In the genomic region with DNA sequence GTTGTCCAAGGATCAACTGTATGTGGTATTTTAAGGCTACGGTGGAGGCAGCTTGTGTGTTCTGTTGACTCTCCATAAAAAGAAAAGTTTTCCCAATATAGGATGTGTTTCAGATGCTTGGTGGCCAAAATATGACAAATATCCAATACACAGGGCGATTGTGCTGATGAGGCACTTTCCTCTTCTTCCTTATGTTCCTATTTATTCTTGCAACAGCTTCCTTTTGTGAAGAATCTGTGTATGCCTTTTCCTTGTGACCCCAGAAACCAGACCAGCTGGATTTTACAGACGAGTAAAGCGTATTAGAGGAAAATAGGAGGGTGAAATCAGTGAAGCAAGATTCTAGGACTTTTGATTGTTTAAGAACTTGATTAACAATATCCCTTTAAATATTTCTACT, we compare ENCODE assay signal across 34 cellular contexts.
"Had no signal": no experiment of that assay in that cellular context is flagged by ENCODE, and none has a peak within 500 bp of the region (broad histone marks: within the 10 kb centered on the region; RNA-seq: fewer than 3 reads in every experiment).

No MANE protein-coding gene starts in this region.

- H3K4me1 ChIP-seq: body of pancreas, breast epithelium had no signal

- H3K36me3 ChIP-seq: adrenal gland, brain microvascular endothelial cell, breast epithelium had no signal

- DNase-seq: activated B cell treated with CpG ODN at 0.5 μM for 24 hours; activated CD4-positive, alpha-beta memory T cell treated with anti-CD3 and anti-CD28 coated beads for 36 hours; activated CD4-positive, alpha-beta T cell treated with anti-CD3 and anti-CD28 coated beads for 4 hours; activated CD4-positive, alpha-beta T cell treated with anti-CD3 and anti-CD28 coated beads, Interleukin-2, amount 10 ng/mL, durations not matched to agents 24 days and 14 days; activated CD4-positive, alpha-beta T cell treated with anti-CD3 and anti-CD28 coated beads, Interleukin-2, amount 50 U/mL, for 1 hour; activated CD4-positive, alpha-beta T cell treated with anti-CD3 and anti-CD28 coated beads, Interleukin-2, amount 50 U/mL, for 4 hours; activated CD4-positive, CD25-positive, alpha-beta regulatory T cell treated with anti-CD3 and anti-CD28 coated beads, Interleukin-2, amount 50 U/mL, for 72 hours; activated CD8-positive, alpha-beta memory T cell treated with anti-CD3 and anti-CD28 coated beads, Interleukin-2, amount 50 U/mL, for 4 hours; activated CD8-positive, alpha-beta T cell treated with anti-CD3 and anti-CD28 coated beads for 36 hours; activated effector memory CD4-positive, alpha-beta T cell treated with anti-CD3 and anti-CD28 coated beads, Interleukin-2, amount 50 U/mL, for 16 hours; activated gamma-delta T cell treated with Interleukin-2 at 50 U/mL for 16 hours; activated naive CD4-positive, alpha-beta T cell; activated naive CD4-positive, alpha-beta T cell treated with anti-CD3 and anti-CD28 coated beads for 36 hours; activated naive CD4-positive, alpha-beta T cell treated with anti-CD3 and anti-CD28 coated beads, Interleukin-2, amount 50 U/mL, for 16 hours; activated naive CD8-positive, alpha-beta T cell treated with anti-CD3 and anti-CD28 coated beads for 36 hours; activated T-cell treated with anti-CD3 and anti-CD28 coated beads for 4 hours; activated T-cell treated with anti-CD3 and anti-CD28 coated beads, Interleukin-2, amount 50 U/mL, for 1 hour; activated T-cell treated with anti-CD3 and anti-CD28 coated beads, Interleukin-2, amount 50 U/mL, for 4 hours; activated T-cell treated with anti-CD3 and anti-CD28 coated beads, Interleukin-2, amount 50 U/mL, for 72 hours; amniotic stem cell; aorta; body of pancreas; brain microvascular endothelial cell; caudate nucleus; cerebellar nuclear complex; T-helper 2 cell; T-helper 9 cell had no signal

- H3K27me3 ChIP-seq: adrenal gland, body of pancreas, brain microvascular endothelial cell, breast epithelium had no signal

- FAIRE-seq: astrocyte, TTC549 had no signal

- ATAC-seq: activated CD8-positive, alpha-beta T cell treated with anti-CD3 and anti-CD28 coated beads for 36 hours; activated naive CD4-positive, alpha-beta T cell treated with anti-CD3 and anti-CD28 coated beads, Interleukin-2, amount 50 U/mL, for 72 hours; activated T-cell treated with anti-CD3 and anti-CD28 coated beads, Interleukin-2, amount 50 U/mL, for 4 hours; activated T-cell treated with anti-CD3 and anti-CD28 coated beads, Interleukin-2, amount 50 U/mL, for 72 hours; activated T-helper 17 cell treated with anti-CD3 and anti-CD28 coated beads, Interleukin-2, amount 50 U/mL, for 72 hours; body of pancreas had no signal

- H3K27ac ChIP-seq: adrenal gland, body of pancreas, brain microvascular endothelial cell, breast epithelium, VCaP had no signal

- H3K9me3 ChIP-seq: adrenal gland, body of pancreas had no signal

- H3K4me3 ChIP-seq: adrenal gland, body of pancreas, breast epithelium had no signal
